18 cellular contexts compared by ENCODE assay signal in genomic region chr2:10009271-10009810, GRCh38. TPM values are rescaled to one million over a fixed set of nuclear protein-coding genes. Genes with fewer than 3 reads are reported as not detected.
DNase-seq lines count a peak whose midpoint lies in the region; ATAC-seq and TF ChIP-seq lines count a peak whose summit lies in the region.
"Had no signal": no experiment of that assay in that cellular context is flagged by ENCODE, and none has a peak within 500 bp of the region (broad histone marks: within the 10 kb centered on the region; RNA-seq: fewer than 3 reads in every experiment).

No MANE protein-coding gene starts in this region.

- no peaks in the 10 kb centered on the region for H3K36me3 Mint-ChIP-seq in Calu3 (ENCODE audit: insufficient read depth, unreplicated experiment)
- H3K36me3 Mint-ChIP-seq: immature natural killer cell, mesothelial cell of epicardium had no signal

- TF ChIP-seq CTCF in body of pancreas (IDR thresholded peaks at IDR 0.05) = no peak
- no peak for TF ChIP-seq CTCF in stomach (IDR thresholded peaks at IDR 0.05)
- no peak for TF ChIP-seq CTCF in GM10266 (IDR thresholded peaks at IDR 0.05; ENCODE audit: control insufficient read depth, insufficient read depth, low read depth, missing control alignments)
- no peak for TF ChIP-seq CTCF in Calu3 (IDR thresholded peaks at IDR 0.05; ENCODE audit: unreplicated experiment)

- H3K4me1 Mint-ChIP-seq in Calu3 (ENCODE audit: low read depth, unreplicated experiment) = no peaks in the 10 kb centered on the region
- H3K4me1 Mint-ChIP-seq: neural crest cell had no signal

- no peaks in the 10 kb centered on the region for H3K27me3 ChIP-seq in BLaER1 treated with 17β-estradiol and CSF1 and Interleukin-3, amounts not matched to agents 10 nM and 100 nM
- H3K27me3 ChIP-seq in body of pancreas = no peaks in the 10 kb centered on the region
- H3K27me3 ChIP-seq in muscle layer of colon (ENCODE audit: control insufficient read depth in 1 of 2, insufficient read depth in 2 of 2, low read length in 2 of 2) = no peaks in the 10 kb centered on the region
- no peaks in the 10 kb centered on the region for H3K27me3 ChIP-seq in stomach

- peak; percentile 1 for ATAC-seq in body of pancreas
- ATAC-seq in GM21529 (IDR thresholded peaks at IDR 0.05; ENCODE audit: unreplicated experiment) = no peak

- 58% methylated on average over 19 of the region's 19 CpGs; no CpG with 5 or more reads in 1 of the 2 donors for WGBS in body of pancreas, 2 donors
- WGBS in stomach, 5 donors = 54 to 80% (median 69%) methylated on average over 4 to 19 of the region's 19 CpGs

- H4K20me1 ChIP-seq in BLaER1 treated with 17β-estradiol and CSF1 and Interleukin-3, amounts not matched to agents 10 nM and 100 nM = no peaks in the 10 kb centered on the region

- no peaks in the 10 kb centered on the region for H3K9me3 Mint-ChIP-seq in Calu3 (ENCODE audit: low read depth, unreplicated experiment)
- H3K9me3 Mint-ChIP-seq: immature natural killer cell, mesothelial cell of epicardium, neural crest cell, type B pancreatic cell had no signal

- peaks cover 8 to 22% (median 12%) of the 10 kb centered on the region in 11 experiments; a peak in 18 of 22 replicates for H3K9me3 ChIP-seq in BLaER1 treated with 17β-estradiol and CSF1 and Interleukin-3, amounts not matched to agents 10 nM and 100 nM (replicated peaks in 1 of 11)
- H3K9me3 ChIP-seq in body of pancreas (no peaks in the 10 kb centered on the region), muscle layer of colon (ENCODE audit: low read length) (no peaks in the 10 kb centered on the region), stomach (no peaks in the 10 kb centered on the region)

- H3K27me3 Mint-ChIP-seq in Calu3 (ENCODE audit: unreplicated experiment) = no peaks in the 10 kb centered on the region
- H3K27me3 Mint-ChIP-seq: type B pancreatic cell had no signal

- H3K36me3 ChIP-seq in BLaER1 treated with 17β-estradiol and CSF1 and Interleukin-3, amounts not matched to agents 10 nM and 100 nM = no peaks in the 10 kb centered on the region
- H3K36me3 ChIP-seq in body of pancreas (replicated peaks in 1 of 2; ENCODE audit: insufficient read depth in 1 of 2, low read depth in 2 of 2) (no peaks in the 10 kb centered on the region), muscle layer of colon (ENCODE audit: insufficient read depth, low read length) (no peaks in the 10 kb centered on the region), stomach (no peaks in the 10 kb centered on the region)

- H3K27ac ChIP-seq in BLaER1 treated with 17β-estradiol and CSF1 and Interleukin-3, amounts not matched to agents 10 nM and 100 nM = peak overlapping the region in 7 of 11 experiments; percentile 31 to 72 (median 57); a peak in 14 of 22 replicates
- H3K27ac ChIP-seq in body of pancreas (peak overlapping the region; percentile 85 to 97 (median 92)), muscle layer of colon (ENCODE audit: low read depth, low read length) (peak overlapping the region; percentile 33), stomach (peak overlapping the region in 4 of 5 donors; percentile 41 to 76 (median 56))

- peak overlapping the region; percentile 67 to 93 (median 83) for H3K4me2 ChIP-seq in BLaER1 treated with 17β-estradiol and CSF1 and Interleukin-3, amounts not matched to agents 10 nM and 100 nM

- intact Hi-C loops in body of pancreas (cut with DNase I) (no loop called here), stomach (cut with DNase I; ENCODE audit: low total_unique reads) (no loop called here), Calu3 (cut with micrococcal nuclease; ENCODE audit: unreplicated experiment) (no loop called here)

- no TSS peak for BruUV-seq in Calu3 (replicated peaks; lab: Mats Ljungman, UMichigan)

- H3K4me3 ChIP-seq in BLaER1 treated with 17β-estradiol and CSF1 and Interleukin-3, amounts not matched to agents 10 nM and 100 nM = peak overlapping the region in 1 of 10 experiments; percentile 9; a peak in 1 of 20 replicates
- H3K4me3 ChIP-seq in body of pancreas (no peak overlapping the region), muscle layer of colon (ENCODE audit: low read depth in 1 of 2, low read length in 2 of 2) (no peak overlapping the region), stomach (no peak overlapping the region)

- DNase-seq in body of pancreas = peak; percentile 37 to 67 (median 48)
- DNase-seq in stomach = peak; percentile 43
- no peak for DNase-seq in epidermal melanocyte (ENCODE audit: insufficient read length, low spot score)
- no peak for DNase-seq in GM10266 (ENCODE audit: extremely low spot score)
- DNase-seq in Calu3 = no peak
- DNase-seq: activated CD4-positive, alpha-beta T cell treated with anti-CD3 and anti-CD28 coated beads for 48 hours; activated CD8-positive, alpha-beta memory T cell treated with anti-CD3 and anti-CD28 coated beads, Interleukin-2, amount 50 U/mL, for 48 hours; activated naive CD4-positive, alpha-beta T cell; immature natural killer cell; NCI-H1417 treated with DMSO at 0.1 percent for 48 hours; NCI-H2171 treated with DMSO at 0.1 percent for 48 hours; stimulated activated CD4-positive, alpha-beta T cell treated with anti-CD3 and anti-CD28 coated beads, Interleukin-4, amount 100 ng/mL, for 24 hours had no signal

- H3K27ac Mint-ChIP-seq in Calu3 (ENCODE audit: unreplicated experiment) = no peak overlapping the region
- H3K27ac Mint-ChIP-seq: immature natural killer cell, mesothelial cell of epicardium, type B pancreatic cell had no signal

- no peak overlapping the region for H3K4me3 Mint-ChIP-seq in Calu3 (ENCODE audit: low read depth, unreplicated experiment)
- H3K4me3 Mint-ChIP-seq: immature natural killer cell, mesothelial cell of epicardium, neural crest cell, type B pancreatic cell had no signal

- peak overlapping the region in 7 of 11 experiments; percentile 11 to 64 (median 32); a peak in 11 of 22 replicates for H3K9ac ChIP-seq in BLaER1 treated with 17β-estradiol and CSF1 and Interleukin-3, amounts not matched to agents 10 nM and 100 nM
- no peak overlapping the region for H3K9ac ChIP-seq in muscle layer of colon (ENCODE audit: low read length)

- TF ChIP-seq EP300 in stomach (IDR thresholded peaks at IDR 0.05) = no peak

- no peak for TF ChIP-seq POLR2A in body of pancreas (IDR thresholded peaks at IDR 0.05)
- no peak for TF ChIP-seq POLR2A in stomach (IDR thresholded peaks at IDR 0.05)

- peaks cover 34 to 48% (median 43%) of the 10 kb centered on the region in 10 experiments for H3K4me1 ChIP-seq in BLaER1 treated with 17β-estradiol and CSF1 and Interleukin-3, amounts not matched to agents 10 nM and 100 nM
- H3K4me1 ChIP-seq in body of pancreas = peaks cover 68% of the 10 kb centered on the region
- peaks cover 41% of the 10 kb centered on the region for H3K4me1 ChIP-seq in muscle layer of colon (ENCODE audit: insufficient read depth, low read length)
- peaks cover 36 to 48% (median 48%) of the 10 kb centered on the region in 4 donors for H3K4me1 ChIP-seq in stomach

- CTCF ChIA-PET in Calu3 (lab: Charles Lee) = no interaction called here

RNA-seq across cellular contexts. Expression of gene KLF11, which starts 34.0 kb away (rescaled TPM):
- total RNA-seq in body of pancreas = 10 to 100 TPM; 25.7 to 32.6 TPM
- 10 to 100 TPM in 3 of 5 donors, 1 to 10 TPM in 2; 4.1 to 21.6 (median 17.1) TPM for total RNA-seq in stomach
- polyA plus RNA-seq in stomach = 10 to 100 TPM in 1 of 3 donors, 1 to 10 TPM in 2; 4.2 to 19.6 (median 7.0) TPM
- 6.9 and 10.5 TPM in 2 replicates for total RNA-seq in Calu3 (2022)

RNA-seq across cellular contexts. Expression of gene GRHL1, which starts 57.8 kb away (rescaled TPM):
- total RNA-seq in body of pancreas (1 to 10 TPM; 2.0 to 4.2 TPM), stomach (1 to 10 TPM in 4 of 5 donors, under 1 TPM in 1; 0.89 to 5.8 (median 4.5) TPM), Calu3 (2022) (9.0 and 11.7 TPM in 2 replicates)
- polyA plus RNA-seq in stomach = 10 to 100 TPM in 1 of 3 donors, 1 to 10 TPM in 2; 1.7 to 16.5 (median 2.0) TPM

Comparison
In these comparisons a context has a peak if more than half of its experiments do, and no peak if none do; other contexts are left out.
1. H3K27ac ChIP-seq: peak in every context shown above with its lines; median percentile 92 in body of pancreas; 57 in BLaER1 treated with 17β-estradiol and CSF1 and Interleukin-3, amounts not matched to agents 10 nM and 100 nM; 56 in stomach; 33 in muscle layer of colon.
2. DNase-seq: peak in body of pancreas (4 of 4) and stomach (single experiment); none in epidermal melanocyte (single experiment), GM10266 (single experiment) and Calu3 (single experiment).